Comparison of ENCODE assay signal across 10 cellular contexts in the genomic region with DNA sequence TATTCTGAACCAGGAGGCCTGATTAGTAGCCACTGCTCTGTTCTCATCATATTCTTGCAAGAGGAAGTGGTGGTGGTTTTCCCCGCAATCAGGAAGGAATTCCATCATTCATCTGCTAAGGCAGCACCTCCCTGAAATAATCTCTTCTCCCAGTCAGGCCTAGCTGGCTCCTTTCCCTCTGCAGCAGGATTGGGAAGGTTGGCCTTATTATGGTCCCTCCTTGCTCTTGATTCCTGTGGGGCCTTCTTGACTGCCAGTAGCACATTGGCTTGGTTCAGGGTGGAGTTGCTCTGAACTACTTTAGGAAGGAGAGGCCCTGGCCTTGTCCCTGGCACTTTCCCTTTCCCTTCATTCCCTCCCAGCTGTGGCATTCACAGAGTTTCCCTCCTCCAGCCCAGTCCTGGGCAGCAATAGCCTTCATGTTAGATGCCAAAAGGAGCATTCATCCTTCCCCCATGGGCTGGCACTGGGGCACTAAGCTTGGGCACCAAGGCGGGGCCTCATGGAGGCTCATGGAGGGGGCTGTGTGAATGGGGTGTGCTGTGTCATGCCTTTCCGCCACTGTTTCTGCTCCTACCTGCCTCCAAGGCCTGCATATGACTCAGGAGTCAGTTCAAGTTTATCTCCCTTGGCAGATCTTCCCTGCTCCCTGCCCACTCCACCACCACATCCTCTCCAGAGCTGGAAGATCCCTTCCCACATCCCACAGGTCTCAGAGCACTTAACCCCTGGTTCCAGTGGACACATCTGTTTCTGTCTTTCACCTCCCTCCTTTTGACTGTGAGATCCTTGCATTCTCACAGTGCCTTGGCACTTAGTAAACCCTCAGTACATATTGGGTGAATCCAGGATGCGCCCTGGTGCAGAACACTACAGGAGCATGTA. TPM values are rescaled to one million over a fixed set of nuclear protein-coding genes. Genes with fewer than 3 reads are reported as not detected.
DNase-seq lines count a peak whose midpoint lies in the region; ATAC-seq and TF ChIP-seq lines count a peak whose summit lies in the region.
"Had no signal": no experiment of that assay in that cellular context is flagged by ENCODE, and none has a peak within 500 bp of the region (broad histone marks: within the 10 kb centered on the region; RNA-seq: fewer than 3 reads in every experiment).

No MANE protein-coding gene starts in this region.

- H3K4me3 ChIP-seq in brain microvascular endothelial cell (ENCODE audit: low read depth, low read length) (no peak overlapping the region), mucosa of descending colon (no peak overlapping the region)
- H3K4me3 ChIP-seq: Peyer's patch had no signal

- CTCF ChIA-PET in CD4-positive, alpha-beta T cell (lab: Charles Lee): no interaction called here
- CTCF ChIA-PET in GM10248 (lab: Yijun Ruan, JAX): interaction anchor here (0.9 to 1.2 kb wide), 2 partner anchors 11 to 13 kb away, joined by 3 read pairs; no protein-coding TSS in a partner anchor

- H3K27me3 Mint-ChIP-seq in CD4-positive, alpha-beta T cell: no peaks in the 10 kb centered on the region
- H3K27me3 Mint-ChIP-seq: activated naive CD8-positive, alpha-beta T cell had no signal

- peak overlapping the region; percentile 61 for H3K4me3 Mint-ChIP-seq in CD4-positive, alpha-beta T cell
- H3K4me3 Mint-ChIP-seq: activated naive CD8-positive, alpha-beta T cell had no signal

- H3K9me3 Mint-ChIP-seq in CD4-positive, alpha-beta T cell: no peaks in the 10 kb centered on the region

- H3K9me3 ChIP-seq in CD4-positive, alpha-beta T cell (ENCODE audit: control insufficient read depth, low read length): no peaks in the 10 kb centered on the region
- H3K9me3 ChIP-seq in mucosa of descending colon: no peaks in the 10 kb centered on the region
- H3K9me3 ChIP-seq: Peyer's patch had no signal

- H3K27ac Mint-ChIP-seq in CD4-positive, alpha-beta T cell: no peak overlapping the region
- H3K27ac Mint-ChIP-seq: activated naive CD8-positive, alpha-beta T cell had no signal

- intact Hi-C loops in CD4-positive, alpha-beta T cell (cut with DNase I, micrococcal nuclease): no loop called here
- intact Hi-C loops in mucosa of descending colon (cut with DNase I, micrococcal nuclease): no loop called here

- no peak for TF ChIP-seq CTCF in CD4-positive, alpha-beta T cell (IDR thresholded peaks at IDR 0.05)
- TF ChIP-seq CTCF in brain microvascular endothelial cell (IDR thresholded peaks at IDR 0.05; ENCODE audit: low read depth, low read length, missing control alignments) (no peak), mucosa of descending colon (IDR thresholded peaks at IDR 0.05) (no peak), GM10248 (IDR thresholded peaks at IDR 0.05; ENCODE audit: control extremely low read depth, extremely low read depth, low read depth, missing control alignments) (no peak)

- peaks cover 64% of the 10 kb centered on the region for H3K4me1 Mint-ChIP-seq in CD4-positive, alpha-beta T cell (ENCODE audit: low read depth)

- no peak for DNase-seq in CD4-positive, alpha-beta T cell
- peak; percentile 99 for DNase-seq in LHCN-M2 (ENCODE audit: low read depth)
- peak; percentile 68 for DNase-seq in brain microvascular endothelial cell
- DNase-seq in mucosa of descending colon: peak in 1 of 3 donors; percentile 42
- DNase-seq in activated gamma-delta T cell (lab: John Stamatoyannopoulos, UW): no peak
- no peak for DNase-seq in activated T-cell treated with anti-CD3 and anti-CD28 coated beads, Interleukin-2, amount 50 U/mL, for 48 hours
- no peak for DNase-seq in GM10248 (ENCODE audit: extremely low spot score)
- DNase-seq: Peyer's patch had no signal

- POLR2A ChIA-PET in CD4-positive, alpha-beta T cell (lab: Charles Lee): interaction anchor here (1.3 kb wide), 1 partner anchor 64 kb away, joined by 4 read pairs; no protein-coding TSS in a partner anchor
- POLR2A ChIA-PET in GM10248 (lab: Yijun Ruan, JAX): no interaction called here

- no peaks in the 10 kb centered on the region for H3K4me1 ChIP-seq in mucosa of descending colon (ENCODE audit: low read depth)

- H3K36me3 ChIP-seq in brain microvascular endothelial cell (replicated peaks) (no peaks in the 10 kb centered on the region), mucosa of descending colon (ENCODE audit: low read depth) (no peaks in the 10 kb centered on the region)
- H3K36me3 ChIP-seq: Peyer's patch had no signal

- no peak for ATAC-seq in CD4-positive, alpha-beta T cell (ENCODE audit: poor library complexity)
- ATAC-seq in mucosa of descending colon: peak; percentile 87
- ATAC-seq in GM18511 (IDR thresholded peaks at IDR 0.05; ENCODE audit: unreplicated experiment): no peak

- H3K27me3 ChIP-seq in CD4-positive, alpha-beta T cell (ENCODE audit: control insufficient read depth, insufficient read depth, low read length): no peaks in the 10 kb centered on the region
- H3K27me3 ChIP-seq in brain microvascular endothelial cell (replicated peaks): no peaks in the 10 kb centered on the region
- H3K27me3 ChIP-seq: Peyer's patch had no signal

- no peak overlapping the region for H3K27ac ChIP-seq in CD4-positive, alpha-beta T cell (ENCODE audit: low read depth, low read length)
- peak overlapping the region; percentile 75 for H3K27ac ChIP-seq in brain microvascular endothelial cell

- no peaks in the 10 kb centered on the region for H3K36me3 Mint-ChIP-seq in CD4-positive, alpha-beta T cell (ENCODE audit: low read depth)

- in situ Hi-C loops in brain microvascular endothelial cell (cut with HindIII; ENCODE audit: low pct_ligation_motif_present, low sequenced_read_pairs): no loop called here

RNA-seq across cellular contexts. Expression of a gene that starts 27.6 kb away (rescaled TPM):
- total RNA-seq in CD4-positive, alpha-beta T cell: 1,000 to 10,000 TPM; 1,283 to 1,330 TPM
- total RNA-seq in LHCN-M2 (2014; rRNA removed) (215 and 235 TPM in 2 replicates), mucosa of descending colon (100 to 1,000 TPM; 105 to 154 (median 136) TPM)
- polyA plus RNA-seq in LHCN-M2 (2012): 292 TPM

Comparison
In these comparisons a context has a peak if more than half of its experiments do, and no peak if none do; other contexts are left out.
1. DNase-seq: peak in LHCN-M2 (single experiment) and brain microvascular endothelial cell (single experiment); none in CD4-positive, alpha-beta T cell (0 of 10), activated gamma-delta T cell (single experiment), activated T-cell treated with anti-CD3 and anti-CD28 coated beads, Interleukin-2, amount 50 U/mL, for 48 hours (0 of 2) and GM10248 (single experiment).